Comparison of ENCODE assay signal across 9 cellular contexts in genomic region chr17:42329025-42329976, GRCh38. TPM values are rescaled to one million over a fixed set of nuclear protein-coding genes. Genes with fewer than 3 reads are reported as not detected.
DNase-seq lines count a peak whose midpoint lies in the region; ATAC-seq, FAIRE-seq and TF ChIP-seq lines count a peak whose summit lies in the region.
"Had no signal": no experiment of that assay in that cellular context is flagged by ENCODE, and none has a peak within 500 bp of the region (broad histone marks: within the 10 kb centered on the region; RNA-seq: fewer than 3 reads in every experiment).

No MANE protein-coding gene starts in this region.

- TF ChIP-seq CTCF in mucosa of descending colon (IDR thresholded peaks at IDR 0.05) (no peak), D721Med (IDR thresholded peaks at IDR 0.05; ENCODE audit: insufficient read depth, missing control alignments) (no peak)

- H3K36me3 ChIP-seq in mucosa of descending colon (ENCODE audit: low read depth) = peaks cover 12% of the 10 kb centered on the region

- DNase-seq in AG08396 (ENCODE audit: low spot score) (peak; percentile 52), M059J (ENCODE audit: low read depth) (peak; percentile 96), ecto neural progenitor cell (ENCODE audit: low spot score) (peak; percentile 76), mucosa of descending colon (peak in 1 of 3 donors; percentile 40), D721Med (ENCODE audit: insufficient read length, low spot score) (no peak), T-helper 9 cell (no peak)
- DNase-seq: NCI-H2227 treated with DMSO at 0.1 percent for 48 hours had no signal

- no peak for FAIRE-seq in D721Med (lab: Jason Lieb, UNC)

- intact Hi-C loops in mucosa of descending colon (cut with DNase I, micrococcal nuclease) = loop anchor here in 1 of 2 donors (10.0 kb wide), 1 partner anchor 186 kb away; no protein-coding TSS in a partner anchor

- no peak overlapping the region for H3K4me3 ChIP-seq in mucosa of descending colon

- H3K4me1 ChIP-seq in mucosa of descending colon (ENCODE audit: low read depth) = peaks cover 13% of the 10 kb centered on the region

- H3K9me3 ChIP-seq in mucosa of descending colon = no peaks in the 10 kb centered on the region

- peak; percentile 92 for ATAC-seq in mucosa of descending colon
- ATAC-seq in HG03045 (IDR thresholded peaks at IDR 0.05; ENCODE audit: unreplicated experiment) = no peak
- no peak for ATAC-seq in HG03175 (IDR thresholded peaks at IDR 0.05; ENCODE audit: unreplicated experiment)

RNA-seq across cellular contexts. Expression of gene STAT5A, which starts 41.0 kb away (rescaled TPM):
- total RNA-seq in M059J (2014; rRNA removed; shearing (Covaris generic)) = 5.2 and 12.4 TPM in 2 replicates
- total RNA-seq in mucosa of descending colon = 10 to 100 TPM; 26.4 to 53.7 (median 29.7) TPM

RNA-seq across cellular contexts. Expression of gene STAT5B, which starts 53.1 kb away (rescaled TPM):
- total RNA-seq in M059J (2014; rRNA removed; shearing (Covaris generic)) = 16.9 and 28.2 TPM in 2 replicates
- 10 to 100 TPM; 30.1 to 93.0 (median 32.2) TPM for total RNA-seq in mucosa of descending colon

RNA-seq across cellular contexts. Expression of gene STAT3, which starts 58.9 kb away (rescaled TPM):
- total RNA-seq in M059J (2014; rRNA removed; shearing (Covaris generic)) = 69.3 and 112 TPM in 2 replicates
- total RNA-seq in mucosa of descending colon = 100 to 1,000 TPM; 158 to 230 (median 227) TPM

Comparison
In these comparisons a context has a peak if more than half of its experiments do, and no peak if none do; other contexts are left out.
1. DNase-seq: peak in AG08396 (single experiment), M059J (single experiment) and ecto neural progenitor cell (single experiment); none in D721Med (single experiment) and T-helper 9 cell (single experiment).